In the genomic region with DNA sequence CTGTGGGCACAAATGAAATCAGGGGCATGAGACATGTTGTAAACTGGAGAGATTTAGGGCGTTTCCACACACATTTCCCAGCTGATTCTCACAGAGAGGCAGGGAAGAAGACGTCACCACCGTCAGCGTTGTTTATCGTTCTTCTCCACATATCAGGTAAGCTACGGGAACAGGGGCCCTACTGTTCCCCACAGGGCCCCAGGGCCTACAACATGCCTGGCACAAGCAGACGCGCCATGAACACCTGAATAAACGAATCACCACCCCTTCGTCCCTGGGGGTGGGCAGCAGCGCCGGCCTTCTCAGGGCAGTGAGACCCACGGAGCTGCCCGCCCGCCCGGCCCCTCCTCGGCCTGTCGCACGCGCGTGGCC, we compare ENCODE assay signal across 8 cellular contexts. TPM values are rescaled to one million over a fixed set of nuclear protein-coding genes. Genes with fewer than 3 reads are reported as not detected.
DNase-seq lines count a peak whose midpoint lies in the region; ATAC-seq lines count a peak whose summit lies in the region.

No MANE protein-coding gene starts in this region.

- no peak overlapping the region for H3K23ac ChIP-seq in trophoblast cell (ENCODE audit: low read length)

- H4K8ac ChIP-seq in trophoblast cell (ENCODE audit: low read depth, low read length): peak overlapping the region; percentile 23

- H4K12ac ChIP-seq in trophoblast cell (ENCODE audit: low read depth, low read length): peak overlapping the region; percentile 4

- peaks cover 6 to 9% of the 10 kb centered on the region in 2 experiments for H3K4me1 ChIP-seq in trophoblast cell (ENCODE audit: control insufficient read depth in 1 of 2, insufficient read depth in 2 of 2, low read length in 2 of 2)

- no peak overlapping the region for H2BK12ac ChIP-seq in trophoblast cell (ENCODE audit: low read length)

- no peaks in the 10 kb centered on the region for H3K9me3 Mint-ChIP-seq in T-helper 2 cell treated with Interferon-gamma antibody and Interleukin-4, amounts not matched to agents 5 μg/mL and 100 μg/mL, for 36 hours

- H3K4me1 Mint-ChIP-seq in T-helper 2 cell treated with Interferon-gamma antibody and Interleukin-4, amounts not matched to agents 5 μg/mL and 100 μg/mL, for 36 hours (ENCODE audit: low read depth): peaks cover 26% of the 10 kb centered on the region

- no peak overlapping the region for H4K91ac ChIP-seq in trophoblast cell (ENCODE audit: low read depth, low read length)

- no peak overlapping the region for H2AK5ac ChIP-seq in trophoblast cell (ENCODE audit: low read length)

- no peak overlapping the region for H3K4ac ChIP-seq in trophoblast cell (ENCODE audit: low read depth, low read length)

- peaks cover 3% of the 10 kb centered on the region for H3K79me2 ChIP-seq in trophoblast cell (ENCODE audit: control insufficient read depth, insufficient read depth, low read length, poor library complexity)

- H2BK120ac ChIP-seq in trophoblast cell (ENCODE audit: insufficient read depth, low read length, poor library complexity): no peak overlapping the region

- H3K4me2 ChIP-seq in trophoblast cell (ENCODE audit: low read length): peak overlapping the region; percentile 70

- no peak overlapping the region for H2BK5ac ChIP-seq in trophoblast cell (ENCODE audit: low read depth, low read length, poor library complexity)

- H3K27ac ChIP-seq in trophoblast cell (ENCODE audit: low read depth, low read length): no peak overlapping the region

- H3K27me3 Mint-ChIP-seq in T-helper 2 cell treated with Interferon-gamma antibody and Interleukin-4, amounts not matched to agents 5 μg/mL and 100 μg/mL, for 36 hours (ENCODE audit: low read depth): peaks cover 2% of the 10 kb centered on the region

- no CpG with 5 or more reads among the region's 21 CpGs for WGBS in trophoblast cell (ENCODE audit: extremely low coverage, insufficient coverage, insufficient read length)

- peaks cover 2% of the 10 kb centered on the region for H3K9me3 ChIP-seq in trophoblast cell (ENCODE audit: insufficient read depth, low read depth, low read length)

- H3K9ac ChIP-seq in trophoblast cell (ENCODE audit: low read length): no peak overlapping the region

- ATAC-seq in HG02870 (IDR thresholded peaks at IDR 0.05; ENCODE audit: unreplicated experiment) (peak; percentile 18), HG02938 (IDR thresholded peaks at IDR 0.05; ENCODE audit: unreplicated experiment) (no peak)

- H3K18ac ChIP-seq in trophoblast cell (ENCODE audit: low read length): no peak overlapping the region

- H3K4me3 ChIP-seq in trophoblast cell (ENCODE audit: low read depth, low read length): peak overlapping the region; percentile 84

- H3K36me3 Mint-ChIP-seq in T-helper 2 cell treated with Interferon-gamma antibody and Interleukin-4, amounts not matched to agents 5 μg/mL and 100 μg/mL, for 36 hours (ENCODE audit: low read depth): peaks cover 8% of the 10 kb centered on the region

- peak overlapping the region; percentile 96 for H3K4me3 Mint-ChIP-seq in T-helper 2 cell treated with Interferon-gamma antibody and Interleukin-4, amounts not matched to agents 5 μg/mL and 100 μg/mL, for 36 hours

- H3K79me1 ChIP-seq in trophoblast cell (ENCODE audit: low read length): peaks cover 4% of the 10 kb centered on the region

- peak overlapping the region; percentile 83 for H3K27ac Mint-ChIP-seq in T-helper 2 cell treated with Interferon-gamma antibody and Interleukin-4, amounts not matched to agents 5 μg/mL and 100 μg/mL, for 36 hours

- DNase-seq in Daoy (ENCODE audit: low read depth): peak; percentile 34
- DNase-seq in T-helper 2 cell treated with Interferon-gamma antibody and Interleukin-4, amounts not matched to agents 5 μg/mL and 100 μg/mL, for 36 hours (ENCODE audit: low spot score): no peak
- DNase-seq in fibroblast of peridontal ligament (ENCODE audit: extremely low read depth): peak; percentile 54
- DNase-seq in trophoblast cell: peak in 1 of 2 donors; percentile 24
- no peak for DNase-seq in T1000 (lab: John Stamatoyannopoulos, UW)
- DNase-seq in central memory CD4-positive, alpha-beta T cell: no peak

- no peak overlapping the region for H3K14ac ChIP-seq in trophoblast cell (ENCODE audit: low read length)

- no peaks in the 10 kb centered on the region for H3K36me3 ChIP-seq in trophoblast cell (ENCODE audit: control insufficient read depth in 1 of 2, insufficient read depth in 2 of 2, low read length in 2 of 2)

- peak overlapping the region; percentile 58 for H2AFZ ChIP-seq in trophoblast cell (ENCODE audit: insufficient read depth, low read length, poor library complexity)

- no peaks in the 10 kb centered on the region for H3K27me3 ChIP-seq in trophoblast cell (ENCODE audit: insufficient read depth, low read length)

RNA-seq across cellular contexts. Expression of a gene that starts 0.3 kb away (rescaled TPM):
- 2.6 and 3.1 TPM in 2 replicates for total RNA-seq in Daoy (2014; rRNA removed; shearing (Covaris generic))
- polyA plus RNA-seq in trophoblast cell (2013): 0.25 and 0.26 TPM in 2 replicates

RNA-seq across cellular contexts. Expression of a gene that starts 50.5 kb away (rescaled TPM):
- total RNA-seq in Daoy (2014; rRNA removed; shearing (Covaris generic)): 1.0 and 2.2 TPM in 2 replicates
- 0.25 and 0.46 TPM in 2 replicates for polyA plus RNA-seq in trophoblast cell (2013)

Comparison
In these comparisons a context has a peak if more than half of its experiments do, and no peak if none do; other contexts are left out.
1. DNase-seq: peak in Daoy (single experiment) and fibroblast of peridontal ligament (single experiment); none in T-helper 2 cell treated with Interferon-gamma antibody and Interleukin-4, amounts not matched to agents 5 μg/mL and 100 μg/mL, for 36 hours (single experiment), T1000 (single experiment) and central memory CD4-positive, alpha-beta T cell (single experiment).